Comparison of ENCODE assay signal across 12 cellular contexts in genomic region chr5:38497946-38498345, GRCh38. TPM values are rescaled to one million over a fixed set of nuclear protein-coding genes. Genes with fewer than 3 reads are reported as not detected.
DNase-seq lines count a peak whose midpoint lies in the region; FAIRE-seq and TF ChIP-seq lines count a peak whose summit lies in the region.
"Had no signal": no experiment of that assay in that cellular context is flagged by ENCODE, and none has a peak within 500 bp of the region (broad histone marks: within the 10 kb centered on the region; RNA-seq: fewer than 3 reads in every experiment).

No MANE protein-coding gene starts in this region.

- H3K36me3 ChIP-seq in BJ (ENCODE audit: control insufficient read depth, insufficient read depth, low read length) (no peaks in the 10 kb centered on the region; the same call in 1 of the 2 replicates), bronchial epithelial cell (ENCODE audit: control insufficient read depth, insufficient read depth, low read length) (no peaks in the 10 kb centered on the region)
- H3K36me3 ChIP-seq: uterus had no signal

- H3K4me3 ChIP-seq in BJ (ENCODE audit: low read depth, low read length) (no peak overlapping the region), bronchial epithelial cell (ENCODE audit: low read depth, low read length) (no peak overlapping the region)
- H3K4me3 ChIP-seq: uterus had no signal

- FAIRE-seq in bronchial epithelial cell (lab: Jason Lieb, UNC) = no peak

- CTCF ChIA-PET in BJ (lab: Yijun Ruan, JAX) = interaction anchor here (0.9 to 1.2 kb wide), 3 partner anchors 47 to 312 kb away, joined by 3 read pairs; no protein-coding TSS in a partner anchor

- TF ChIP-seq CTCF in BJ (IDR thresholded peaks at IDR 0.05; ENCODE audit: insufficient read depth, low read depth, low read length) = 0 out of 2 replicates have a peak, but pooled peaks have one; percentile 22
- TF ChIP-seq CTCF in bronchial epithelial cell (IDR thresholded peaks at IDR 0.05; ENCODE audit: insufficient read depth, low read length, severe bottlenecking) = no peak

- H3K27me3 ChIP-seq in BJ (ENCODE audit: control insufficient read depth, insufficient read depth, low read length) (no peaks in the 10 kb centered on the region), bronchial epithelial cell (ENCODE audit: control insufficient read depth, insufficient read depth, low read length) (no peaks in the 10 kb centered on the region)
- H3K27me3 ChIP-seq: uterus had no signal

- POLR2A ChIA-PET in BJ (lab: Charles Lee) = no interaction called here

- DNase-seq in BJ (ENCODE audit: low read depth) = no peak
- DNase-seq in HT1080 (ENCODE audit: low read depth) = peak; percentile 13
- DNase-seq in bronchial epithelial cell (ENCODE audit: low read depth) = peak; percentile 6
- peak; percentile 27 for DNase-seq in medulla oblongata (ENCODE audit: extremely low spot score)
- no peak for DNase-seq in AG08396 (ENCODE audit: low spot score)
- DNase-seq in activated effector memory CD4-positive, alpha-beta T cell treated with anti-CD3 and anti-CD28 coated beads, Interleukin-2, amount 50 U/mL, for 16 hours = no peak
- DNase-seq in C1 segment of cervical spinal cord (lab: John Stamatoyannopoulos, UW) = no peak
- DNase-seq in NCI-H2029 (lab: John Stamatoyannopoulos, UW) = no peak
- DNase-seq: activated CD4-positive, alpha-beta T cell treated with anti-CD3 and anti-CD28 coated beads, Interleukin-2, amount 10 ng/mL, durations not matched to agents 7 days and 5 days; hypothalamus; KBM-7; uterus had no signal

RNA-seq across cellular contexts. Expression of gene LIFR, which starts 58.5 kb away (rescaled TPM):
- polyA plus RNA-seq in BJ (2011; rRNA removed) = 2.7 and 6.8 TPM in 2 replicates
- 6.7 and 7.2 TPM in 2 replicates for polyA minus RNA-seq in BJ (2011; rRNA and poly(A)+ RNA removed)
- total RNA-seq in HT1080 (2014; rRNA removed; shearing (Covaris generic)) = 3.0 and 4.0 TPM in 2 replicates
- polyA plus RNA-seq in HT1080 (2015; cell fraction: cytosol; rRNA removed) = 2.2 and 3.0 TPM in 2 replicates
- polyA plus RNA-seq in HT1080 (2015; cell fraction: nucleus; rRNA removed) = 2.7 and 3.3 TPM in 2 replicates
- 4.4 and 10.0 TPM in 2 replicates for total RNA-seq in bronchial epithelial cell

Comparison
In these comparisons a context has a peak if more than half of its experiments do, and no peak if none do; other contexts are left out.
1. DNase-seq: peak in HT1080 (single experiment), bronchial epithelial cell (single experiment) and medulla oblongata (single experiment); none in BJ (single experiment), AG08396 (single experiment), activated effector memory CD4-positive, alpha-beta T cell treated with anti-CD3 and anti-CD28 coated beads, Interleukin-2, amount 50 U/mL, for 16 hours (single experiment), C1 segment of cervical spinal cord (0 of 14) and NCI-H2029 (single experiment).